In genomic region chr9:99128133-99128406, GRCh38 we compare ENCODE assay signal across 12 cellular contexts. TPM values are rescaled to one million over a fixed set of nuclear protein-coding genes. Genes with fewer than 3 reads are reported as not detected.
DNase-seq lines count a peak whose midpoint lies in the region; ATAC-seq lines count a peak whose summit lies in the region.
"Had no signal": no experiment of that assay in that cellular context is flagged by ENCODE, and none has a peak within 500 bp of the region (broad histone marks: within the 10 kb centered on the region; RNA-seq: fewer than 3 reads in every experiment).

No MANE protein-coding gene starts in this region.

- CTCF ChIA-PET in activated naive CD4-positive, alpha-beta T cell treated with anti-CD3 and anti-CD28 coated beads for 36 hours (lab: Charles Lee): no interaction called here

- H3K27ac Mint-ChIP-seq in activated naive CD4-positive, alpha-beta T cell treated with anti-CD3 and anti-CD28 coated beads for 36 hours: peak overlapping the region; percentile 39
- peak overlapping the region; percentile 72 for H3K27ac Mint-ChIP-seq in activated naive CD8-positive, alpha-beta T cell treated with anti-CD3 and anti-CD28 coated beads, Interleukin-2, amount 50 U/mL, for 24 hours
- H3K27ac Mint-ChIP-seq in stimulated activated naive B cell treated with anti-CD40 and anti-IgM and Interleukin-4, amounts not matched to agents 10 μg/mL and 1 μg/mL and 100 μg/mL, for 72 hours: no peak overlapping the region

- no peak overlapping the region for H3K4me3 Mint-ChIP-seq in activated naive CD4-positive, alpha-beta T cell treated with anti-CD3 and anti-CD28 coated beads for 36 hours
- H3K4me3 Mint-ChIP-seq in activated naive CD8-positive, alpha-beta T cell treated with anti-CD3 and anti-CD28 coated beads, Interleukin-2, amount 50 U/mL, for 24 hours: no peak overlapping the region
- no peak overlapping the region for H3K4me3 Mint-ChIP-seq in stimulated activated naive B cell treated with anti-CD40 and anti-IgM and Interleukin-4, amounts not matched to agents 10 μg/mL and 1 μg/mL and 100 μg/mL, for 72 hours

- peak; percentile 15 for DNase-seq in activated naive CD4-positive, alpha-beta T cell treated with anti-CD3 and anti-CD28 coated beads for 36 hours
- no peak for DNase-seq in activated naive CD4-positive, alpha-beta T cell (lab: John Stamatoyannopoulos, UW)
- no peak for DNase-seq in activated naive CD8-positive, alpha-beta T cell treated with anti-CD3 and anti-CD28 coated beads, Interleukin-2, amount 50 U/mL, for 24 hours
- peak; percentile 20 for DNase-seq in stimulated activated naive B cell treated with anti-CD40 and anti-IgM and Interleukin-4, amounts not matched to agents 10 μg/mL and 1 μg/mL and 100 μg/mL, for 72 hours
- DNase-seq in dermis blood vessel endothelial cell (no peak), RKO (ENCODE audit: low spot score) (no peak)
- DNase-seq: activated effector memory CD4-positive, alpha-beta T cell treated with Interleukin-2 at 50 U/mL for 16 hours; NCI-H1105 treated with DMSO at 0.1 percent for 48 hours; SHP77 treated with DMSO at 0.1 percent for 48 hours; stimulated activated naive CD4-positive, alpha-beta T cell treated with Interleukin-2 at 50 U/mL for 16 hours had no signal

- ATAC-seq in HG02981 (IDR thresholded peaks at IDR 0.05; ENCODE audit: unreplicated experiment) (peak; percentile 24), HG03521 (IDR thresholded peaks at IDR 0.05; ENCODE audit: unreplicated experiment) (no peak)
- peak; percentile 45 for ATAC-seq in activated naive CD8-positive, alpha-beta T cell treated with anti-CD3 and anti-CD28 coated beads, Interleukin-2, amount 50 U/mL, for 24 hours
- peak; percentile 51 to 56 for ATAC-seq in stimulated activated naive B cell treated with anti-CD40 and anti-IgM and Interleukin-4, amounts not matched to agents 10 μg/mL and 1 μg/mL and 100 μg/mL, for 72 hours (replicated peaks)

- no peaks in the 10 kb centered on the region for H3K9me3 Mint-ChIP-seq in activated naive CD4-positive, alpha-beta T cell treated with anti-CD3 and anti-CD28 coated beads for 36 hours
- peaks cover 14% of the 10 kb centered on the region for H3K9me3 Mint-ChIP-seq in activated naive CD8-positive, alpha-beta T cell treated with anti-CD3 and anti-CD28 coated beads, Interleukin-2, amount 50 U/mL, for 24 hours
- H3K9me3 Mint-ChIP-seq in stimulated activated naive B cell treated with anti-CD40 and anti-IgM and Interleukin-4, amounts not matched to agents 10 μg/mL and 1 μg/mL and 100 μg/mL, for 72 hours: peaks cover 0 to 2% of the 10 kb centered on the region in 2 donors

- intact Hi-C loops in activated naive CD4-positive, alpha-beta T cell treated with anti-CD3 and anti-CD28 coated beads for 36 hours (cut with micrococcal nuclease): no loop called here

- H3K36me3 Mint-ChIP-seq in activated naive CD4-positive, alpha-beta T cell treated with anti-CD3 and anti-CD28 coated beads for 36 hours (ENCODE audit: low read depth): peaks cover 14% of the 10 kb centered on the region
- H3K36me3 Mint-ChIP-seq in activated naive CD8-positive, alpha-beta T cell treated with anti-CD3 and anti-CD28 coated beads, Interleukin-2, amount 50 U/mL, for 24 hours (ENCODE audit: low read depth): peaks cover 20% of the 10 kb centered on the region
- H3K36me3 Mint-ChIP-seq in stimulated activated naive B cell treated with anti-CD40 and anti-IgM and Interleukin-4, amounts not matched to agents 10 μg/mL and 1 μg/mL and 100 μg/mL, for 72 hours: peaks cover 16 to 31% of the 10 kb centered on the region in 2 donors

- peaks cover 74% of the 10 kb centered on the region for H3K4me1 Mint-ChIP-seq in activated naive CD4-positive, alpha-beta T cell treated with anti-CD3 and anti-CD28 coated beads for 36 hours (ENCODE audit: low read depth)
- peaks cover 79% of the 10 kb centered on the region for H3K4me1 Mint-ChIP-seq in activated naive CD8-positive, alpha-beta T cell treated with anti-CD3 and anti-CD28 coated beads, Interleukin-2, amount 50 U/mL, for 24 hours
- peaks cover 39 to 69% of the 10 kb centered on the region in 2 donors for H3K4me1 Mint-ChIP-seq in stimulated activated naive B cell treated with anti-CD40 and anti-IgM and Interleukin-4, amounts not matched to agents 10 μg/mL and 1 μg/mL and 100 μg/mL, for 72 hours

- H3K27me3 Mint-ChIP-seq in activated naive CD4-positive, alpha-beta T cell treated with anti-CD3 and anti-CD28 coated beads for 36 hours (ENCODE audit: low read depth): no peaks in the 10 kb centered on the region
- H3K27me3 Mint-ChIP-seq in activated naive CD8-positive, alpha-beta T cell treated with anti-CD3 and anti-CD28 coated beads, Interleukin-2, amount 50 U/mL, for 24 hours: no peaks in the 10 kb centered on the region
- H3K27me3 Mint-ChIP-seq in stimulated activated naive B cell treated with anti-CD40 and anti-IgM and Interleukin-4, amounts not matched to agents 10 μg/mL and 1 μg/mL and 100 μg/mL, for 72 hours: no peaks in the 10 kb centered on the region

RNA-seq across cellular contexts. Expression of gene TGFBR1, which starts 23.2 kb away (rescaled TPM):
- 10 to 100 TPM; 13.7 to 16.9 TPM for total RNA-seq in activated naive CD4-positive, alpha-beta T cell treated with anti-CD3 and anti-CD28 coated beads for 36 hours
- total RNA-seq in dermis blood vessel endothelial cell: 17.0 and 18.4 TPM in 2 replicates

Comparison
In these comparisons a context has a peak if more than half of its experiments do, and no peak if none do; other contexts are left out.
1. DNase-seq: peak in activated naive CD4-positive, alpha-beta T cell treated with anti-CD3 and anti-CD28 coated beads for 36 hours (single experiment) and stimulated activated naive B cell treated with anti-CD40 and anti-IgM and Interleukin-4, amounts not matched to agents 10 μg/mL and 1 μg/mL and 100 μg/mL, for 72 hours (single experiment); none in activated naive CD4-positive, alpha-beta T cell (0 of 4), activated naive CD8-positive, alpha-beta T cell treated with anti-CD3 and anti-CD28 coated beads, Interleukin-2, amount 50 U/mL, for 24 hours (single experiment), dermis blood vessel endothelial cell (single experiment) and RKO (single experiment).